Comparison of ENCODE assay signal across 32 cellular contexts in the genomic region with DNA sequence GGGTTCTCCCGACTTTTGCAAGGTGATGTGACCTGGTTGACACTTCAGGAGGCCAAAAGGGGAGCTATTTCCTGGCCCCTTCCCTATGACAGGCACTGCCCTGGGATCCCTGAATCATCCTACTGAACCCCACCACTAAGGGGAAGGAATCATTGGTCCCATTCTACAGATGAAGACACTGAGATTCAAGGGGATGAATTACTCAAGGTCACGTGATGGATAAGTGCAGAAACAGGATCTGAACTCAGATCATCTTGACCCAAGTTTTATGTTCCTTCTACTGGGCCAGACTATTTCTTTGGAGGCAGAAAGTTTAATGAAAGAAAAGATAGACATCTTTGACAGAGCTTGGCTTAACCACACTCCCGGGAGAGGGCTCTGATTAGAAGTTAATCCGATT.
"Had no signal": no experiment of that assay in that cellular context is flagged by ENCODE, and none has a peak within 500 bp of the region (broad histone marks: within the 10 kb centered on the region; RNA-seq: fewer than 3 reads in every experiment).

No MANE protein-coding gene starts in this region.

- DNase-seq: activated CD4-positive, alpha-beta memory T cell treated with anti-CD3 and anti-CD28 coated beads, Interleukin-2, amount 10 ng/mL, durations not matched to agents 7 days and 5 days; activated CD4-positive, alpha-beta T cell treated with anti-CD3 and anti-CD28 coated beads for 1 hour; activated CD4-positive, alpha-beta T cell treated with anti-CD3 and anti-CD28 coated beads for 36 hours; activated CD4-positive, alpha-beta T cell treated with anti-CD3 and anti-CD28 coated beads for 48 hours; activated CD4-positive, alpha-beta T cell treated with anti-CD3 and anti-CD28 coated beads, Interleukin-2, amount 10 ng/mL, durations not matched to agents 7 days and 5 days; activated CD4-positive, alpha-beta T cell treated with anti-CD3 and anti-CD28 coated beads, Interleukin-2, amount 50 U/mL, for 48 hours; activated CD4-positive, CD25-positive, alpha-beta regulatory T cell; activated CD8-positive, alpha-beta memory T cell treated with anti-CD3 and anti-CD28 coated beads for 24 hours; activated CD8-positive, alpha-beta memory T cell treated with anti-CD3 and anti-CD28 coated beads, Interleukin-2, amount 50 U/mL, for 48 hours; activated CD8-positive, alpha-beta T cell treated with anti-CD3 and anti-CD28 coated beads, Interleukin-2, amount 10 ng/mL, durations not matched to agents 7 days and 5 days; activated effector memory CD4-positive, alpha-beta T cell treated with Interleukin-2 at 50 U/mL for 16 hours; activated gamma-delta T cell; activated naive CD4-positive, alpha-beta T cell treated with anti-CD3 and anti-CD28 coated beads, Interleukin-2, amount 10 ng/mL, durations not matched to agents 7 days and 5 days; activated naive CD4-positive, alpha-beta T cell treated with Interleukin-2 at 50 U/mL for 16 hours; activated naive CD8-positive, alpha-beta T cell treated with anti-CD3 and anti-CD28 coated beads, Interleukin-2, amount 10 ng/mL, durations not matched to agents 7 days and 5 days; activated naive CD8-positive, alpha-beta T cell treated with anti-CD3 and anti-CD28 coated beads, Interleukin-2, amount 50 U/mL, for 24 hours; activated T-cell treated with anti-CD3 and anti-CD28 coated beads, Interleukin-2, amount 50 U/mL, for 24 hours; activated T-cell treated with anti-CD3 and anti-CD28 coated beads, Interleukin-2, amount 50 U/mL, for 48 hours; amygdala; anterior cingulate cortex; caudate nucleus; cerebellar nuclear complex; T-helper 1 cell; T-helper 2 cell; T-helper 9 cell had no signal

- FAIRE-seq: bronchial epithelial cell, TTC549 had no signal

- H3K27me3 ChIP-seq: ascending aorta, cardiac muscle cell had no signal

- H3K4me3 ChIP-seq: ascending aorta, cardiac muscle cell had no signal

- H3K9me3 ChIP-seq: ascending aorta had no signal

- H3K27ac ChIP-seq: ascending aorta, cardiac muscle cell, VCaP had no signal

- H3K4me1 ChIP-seq: ascending aorta had no signal

- ATAC-seq: activated CD4-positive, alpha-beta T cell treated with anti-CD3 and anti-CD28 coated beads for 36 hours; activated CD4-positive, CD25-positive, alpha-beta regulatory T cell treated with anti-CD3 and anti-CD28 coated beads, Interleukin-2, amount 50 U/mL, for 24 hours; activated CD8-positive, alpha-beta memory T cell treated with anti-CD3 and anti-CD28 coated beads, Interleukin-2, amount 10 ng/mL, durations not matched to agents 7 days and 5 days; activated CD8-positive, alpha-beta T cell treated with anti-CD3 and anti-CD28 coated beads, Interleukin-2, amount 10 ng/mL, durations not matched to agents 7 days and 5 days; activated naive CD8-positive, alpha-beta T cell treated with anti-CD3 and anti-CD28 coated beads, Interleukin-2, amount 50 U/mL, for 24 hours had no signal

- H3K36me3 ChIP-seq: ascending aorta, cardiac muscle cell had no signal
